In genomic region chr3:132134611-132135010, GRCh38 we compare ENCODE assay signal across 15 cellular contexts.
DNase-seq lines count a peak whose midpoint lies in the region; ATAC-seq and TF ChIP-seq lines count a peak whose summit lies in the region.
"Had no signal": no experiment of that assay in that cellular context is flagged by ENCODE, and none has a peak within 500 bp of the region (broad histone marks: within the 10 kb centered on the region; RNA-seq: fewer than 3 reads in every experiment).

No MANE protein-coding gene starts in this region.

- CTCF ChIA-PET in RWPE1 (lab: Yijun Ruan, JAX): no interaction called here
- CTCF ChIA-PET in activated CD8-positive, alpha-beta memory T cell treated with anti-CD3 and anti-CD28 coated beads, Interleukin-2, amount 10 ng/mL, durations not matched to agents 7 days and 5 days (lab: Charles Lee): no interaction called here

- POLR2A ChIA-PET in RWPE1 (lab: Yijun Ruan, JAX; ENCODE audit: low non-redundant PET): no interaction called here

- H3K27me3 Mint-ChIP-seq in osteocyte (ENCODE audit: unreplicated experiment): no peaks in the 10 kb centered on the region
- H3K27me3 Mint-ChIP-seq in activated CD8-positive, alpha-beta memory T cell treated with anti-CD3 and anti-CD28 coated beads, Interleukin-2, amount 10 ng/mL, durations not matched to agents 7 days and 5 days: peaks cover 2% of the 10 kb centered on the region
- peaks cover 5% of the 10 kb centered on the region for H3K27me3 Mint-ChIP-seq in activated T-cell treated with anti-CD3 and anti-CD28 coated beads, Interleukin-2, amount 50 U/mL, for 72 hours (ENCODE audit: low read depth)

- no peaks in the 10 kb centered on the region for H3K9me3 Mint-ChIP-seq in osteocyte (ENCODE audit: unreplicated experiment)
- H3K9me3 Mint-ChIP-seq in activated CD8-positive, alpha-beta memory T cell treated with anti-CD3 and anti-CD28 coated beads, Interleukin-2, amount 10 ng/mL, durations not matched to agents 7 days and 5 days (ENCODE audit: low read depth): no peaks in the 10 kb centered on the region
- peaks cover 0 to 2% of the 10 kb centered on the region in 2 donors for H3K9me3 Mint-ChIP-seq in activated T-cell treated with anti-CD3 and anti-CD28 coated beads, Interleukin-2, amount 50 U/mL, for 72 hours

- no peak overlapping the region for H3K4me3 Mint-ChIP-seq in osteocyte (ENCODE audit: unreplicated experiment)
- H3K4me3 Mint-ChIP-seq in activated CD8-positive, alpha-beta memory T cell treated with anti-CD3 and anti-CD28 coated beads, Interleukin-2, amount 10 ng/mL, durations not matched to agents 7 days and 5 days: no peak overlapping the region
- H3K4me3 Mint-ChIP-seq in activated T-cell treated with anti-CD3 and anti-CD28 coated beads, Interleukin-2, amount 50 U/mL, for 72 hours: no peak overlapping the region

- peak overlapping the region; percentile 68 for H3K27ac Mint-ChIP-seq in osteocyte (ENCODE audit: unreplicated experiment)
- no peak overlapping the region for H3K27ac Mint-ChIP-seq in activated CD8-positive, alpha-beta memory T cell treated with anti-CD3 and anti-CD28 coated beads, Interleukin-2, amount 10 ng/mL, durations not matched to agents 7 days and 5 days
- H3K27ac Mint-ChIP-seq in activated T-cell treated with anti-CD3 and anti-CD28 coated beads, Interleukin-2, amount 50 U/mL, for 72 hours: no peak overlapping the region

- peaks cover 37% of the 10 kb centered on the region for H3K4me1 Mint-ChIP-seq in osteocyte (ENCODE audit: unreplicated experiment)
- H3K4me1 Mint-ChIP-seq in activated CD8-positive, alpha-beta memory T cell treated with anti-CD3 and anti-CD28 coated beads, Interleukin-2, amount 10 ng/mL, durations not matched to agents 7 days and 5 days: no peaks in the 10 kb centered on the region
- H3K4me1 Mint-ChIP-seq in activated T-cell treated with anti-CD3 and anti-CD28 coated beads, Interleukin-2, amount 50 U/mL, for 72 hours (ENCODE audit: low read depth): no peaks in the 10 kb centered on the region

- no peak overlapping the region for H3K27ac ChIP-seq in RWPE1
- H3K27ac ChIP-seq: gastroesophageal sphincter had no signal

- H3K4me3 ChIP-seq in epithelial cell of proximal tubule (ENCODE audit: low read depth, low read length): peak overlapping the region; percentile 6
- H3K4me3 ChIP-seq: gastroesophageal sphincter had no signal

- TF ChIP-seq CTCF in RWPE1 (conservative IDR thresholded peaks at IDR 0.05; ENCODE audit: low read depth) (no peak), epithelial cell of proximal tubule (conservative IDR thresholded peaks at IDR 0.05; ENCODE audit: low read depth, low read length) (no peak), osteocyte (IDR thresholded peaks at IDR 0.05) (no peak)

- H3K36me3 Mint-ChIP-seq in osteocyte (ENCODE audit: unreplicated experiment): no peaks in the 10 kb centered on the region
- H3K36me3 Mint-ChIP-seq in activated CD8-positive, alpha-beta memory T cell treated with anti-CD3 and anti-CD28 coated beads, Interleukin-2, amount 10 ng/mL, durations not matched to agents 7 days and 5 days: no peaks in the 10 kb centered on the region
- H3K36me3 Mint-ChIP-seq in activated T-cell treated with anti-CD3 and anti-CD28 coated beads, Interleukin-2, amount 50 U/mL, for 72 hours (ENCODE audit: insufficient read depth in 2 of 2): no peaks in the 10 kb centered on the region

- DNase-seq in EH (ENCODE audit: low read depth): peak; percentile 91
- DNase-seq in RWPE1 (ENCODE audit: low spot score): peak; percentile 58
- peak; percentile 72 for DNase-seq in epithelial cell of proximal tubule (ENCODE audit: low read depth)
- DNase-seq in osteocyte (ENCODE audit: extremely low spot score, unreplicated experiment): no peak
- DNase-seq in NCI-H1436 treated with DMSO at 0.1 percent for 48 hours (lab: John Stamatoyannopoulos, UW): no peak
- DNase-seq in activated CD8-positive, alpha-beta memory T cell treated with anti-CD3 and anti-CD28 coated beads, Interleukin-2, amount 10 ng/mL, durations not matched to agents 7 days and 5 days: no peak
- no peak for DNase-seq in activated T-cell treated with anti-CD3 and anti-CD28 coated beads, Interleukin-2, amount 50 U/mL, for 72 hours
- DNase-seq in NCI-H1694 (lab: John Stamatoyannopoulos, UW): no peak
- DNase-seq: activated CD8-positive, alpha-beta memory T cell treated with anti-CD3 and anti-CD28 coated beads, Interleukin-2, amount 50 U/mL, for 48 hours; anterior cingulate cortex; Caco-2; left ventricle myocardium superior; NCI-H1417; posterior cingulate gyrus had no signal

- no peak for ATAC-seq in activated CD8-positive, alpha-beta memory T cell treated with anti-CD3 and anti-CD28 coated beads, Interleukin-2, amount 10 ng/mL, durations not matched to agents 7 days and 5 days
- ATAC-seq in activated T-cell treated with anti-CD3 and anti-CD28 coated beads, Interleukin-2, amount 50 U/mL, for 72 hours (replicated peaks in 1 of 2): no peak
- ATAC-seq: gastroesophageal sphincter, left ventricle myocardium superior had no signal

Comparison
In these comparisons a context has a peak if more than half of its experiments do, and no peak if none do; other contexts are left out.
1. DNase-seq: peak in EH (single experiment), RWPE1 (single experiment) and epithelial cell of proximal tubule (single experiment); none in osteocyte (single experiment), NCI-H1436 treated with DMSO at 0.1 percent for 48 hours (single experiment), activated CD8-positive, alpha-beta memory T cell treated with anti-CD3 and anti-CD28 coated beads, Interleukin-2, amount 10 ng/mL, durations not matched to agents 7 days and 5 days (single experiment), activated T-cell treated with anti-CD3 and anti-CD28 coated beads, Interleukin-2, amount 50 U/mL, for 72 hours (0 of 2) and NCI-H1694 (single experiment).